In genomic region chr6:53437557-53438202, GRCh38 we compare ENCODE assay signal across 8 cellular contexts.
DNase-seq lines count a peak whose midpoint lies in the region; TF ChIP-seq lines count a peak whose summit lies in the region.

No MANE protein-coding gene starts in this region.

- 76% methylated on average over 5 of the region's 5 CpGs for WGBS in mammary epithelial cell (ENCODE audit: low coverage, missing lambda C conversion rate)
- WGBS in thyroid gland, 2 donors, result 49 to 53% methylated on average over 5 of the region's 5 CpGs

- CTCF ChIA-PET in AG04450 (lab: Charles Lee), result interaction anchor here (0.5 to 4.3 kb wide), 20 partner anchors 9 to 746 kb away, joined by 3 to 47 read pairs (median 4); no protein-coding TSS in a partner anchor
- CTCF ChIA-PET in mammary epithelial cell (lab: Charles Lee; ENCODE audit: low non-redundant PET), result no interaction called here

- TF ChIP-seq POLR2A in thyroid gland (IDR thresholded peaks at IDR 0.05), result no peak

- dilution Hi-C loops in mammary epithelial cell (cut with HindIII; ENCODE audit: low sequenced_read_pairs), result no loop called here

- H2AFZ ChIP-seq in mammary epithelial cell (ENCODE audit: low read depth, low read length), result no peak overlapping the region

- no peaks in the 10 kb centered on the region for H3K79me2 ChIP-seq in mammary epithelial cell (ENCODE audit: insufficient read depth, low read length)

- no peak overlapping the region for H3K4me2 ChIP-seq in mammary epithelial cell (ENCODE audit: insufficient read depth, low read depth, low read length)

- H3K4me3 ChIP-seq in AG04450 (ENCODE audit: low read depth, low read length) (no peak overlapping the region), HL-60 (replicated peaks; ENCODE audit: insufficient read depth, low read length) (no peak overlapping the region), mammary epithelial cell (replicated peaks in 1 of 3; ENCODE audit: insufficient read depth in 1 of 3, low read depth in 2 of 3, low read length in 3 of 3) (no peak overlapping the region), thyroid gland (replicated peaks in 1 of 3) (no peak overlapping the region)

- H3K4me1 ChIP-seq in mammary epithelial cell (ENCODE audit: insufficient read depth, low read length), result peaks cover 2% of the 10 kb centered on the region
- H3K4me1 ChIP-seq in thyroid gland, result no peaks in the 10 kb centered on the region

- H3K9me3 ChIP-seq in AG04450 (ENCODE audit: control insufficient read depth, insufficient read depth, low read length) (no peaks in the 10 kb centered on the region), mammary epithelial cell (replicated peaks; ENCODE audit: insufficient read depth, low read length) (no peaks in the 10 kb centered on the region), thyroid gland (no peaks in the 10 kb centered on the region)

- H3K36me3 ChIP-seq in mammary epithelial cell (ENCODE audit: insufficient read depth, low read length) (no peaks in the 10 kb centered on the region), thyroid gland (no peaks in the 10 kb centered on the region)

- no peaks in the 10 kb centered on the region for H4K20me1 ChIP-seq in mammary epithelial cell (ENCODE audit: insufficient read depth, low read length)

- POLR2A ChIA-PET in AG04450 (lab: Yijun Ruan, JAX), result no interaction called here

- no TSS peak for BruUV-seq in mammary epithelial cell (replicated peaks; lab: Mats Ljungman, UMichigan)

- intact Hi-C loops in mammary epithelial cell (cut with micrococcal nuclease) (loop anchor here (1.0 to 5.0 kb wide), 4 partner anchors 47 to 265 kb away; partner anchors contain the start of gene ELOVL5), thyroid gland (cut with DNase I) (loop anchor here (5.0 kb wide), 1 partner anchor 45 kb away; no protein-coding TSS in a partner anchor)

- no peak overlapping the region for H3K9ac ChIP-seq in mammary epithelial cell (ENCODE audit: insufficient read depth, low read length)

- no peak overlapping the region for H3K27ac ChIP-seq in AG04450 (ENCODE audit: low read depth, low read length)
- no peak overlapping the region for H3K27ac ChIP-seq in HL-60 (replicated peaks)
- H3K27ac ChIP-seq in mammary epithelial cell (ENCODE audit: insufficient read depth, low read depth, low read length), result no peak overlapping the region
- no peak overlapping the region for H3K27ac ChIP-seq in thyroid gland

- in situ Hi-C loops in mammary epithelial cell (cut with MboI; ENCODE audit: low sequenced_read_pairs in 2 of 2), result loop anchor here in 1 of 2 donors (25.0 kb wide), 1 partner anchor 250 kb away; no protein-coding TSS in a partner anchor

- H3K27me3 ChIP-seq in AG04450 (ENCODE audit: control insufficient read depth, insufficient read depth, low read length) (no peaks in the 10 kb centered on the region), HL-60 (ENCODE audit: insufficient read depth, poor library complexity, severe bottlenecking) (no peaks in the 10 kb centered on the region), mammary epithelial cell (ENCODE audit: insufficient read depth, low read length) (no peaks in the 10 kb centered on the region), thyroid gland (no peaks in the 10 kb centered on the region)

- DNase-seq in AG04450 (ENCODE audit: low read depth, low spot score) (peak; percentile 60), GM04503 (ENCODE audit: low read depth) (peak; percentile 54), HL-60 (ENCODE audit: low read depth in 1 of 2, low spot score in 1 of 2) (peak in 1 of 2 experiments; percentile 58), OCI-M2 (lab: John Stamatoyannopoulos, UW; ENCODE audit: unreplicated experiment) (peak; percentile 23), mammary epithelial cell (peak; percentile 75), kidney glomerular epithelial cell (lab: John Stamatoyannopoulos, UW) (peak; percentile 68), thyroid gland (peak; percentile 32 to 37), NCI-H524 treated with DMSO at 0.1 percent for 48 hours (lab: John Stamatoyannopoulos, UW) (no peak)

- peak; percentile 75 for TF ChIP-seq CTCF in AG04450 (IDR thresholded peaks at IDR 0.05; ENCODE audit: low read depth, low read length)
- TF ChIP-seq CTCF in HL-60 (IDR thresholded peaks at IDR 0.05; ENCODE audit: insufficient read depth, low read length), result peak; percentile 24
- peak; percentile 67 to 74 for TF ChIP-seq CTCF in mammary epithelial cell (conservative IDR thresholded peaks at IDR 0.05 in 1 of 2, IDR thresholded peaks at IDR 0.05 in 1 of 2; ENCODE audit: extremely low read depth in 1 of 2, insufficient read depth in 1 of 2, low read depth in 1 of 2, low read length in 2 of 2)
- peak in 5 of 6 experiments; percentile 22 to 77 (median 55) for TF ChIP-seq CTCF in thyroid gland (IDR thresholded peaks at IDR 0.05)

Comparison
In these comparisons a context has a peak if more than half of its experiments do, and no peak if none do; other contexts are left out.
1. CTCF ChIP-seq: peak in every context shown above with its lines; median percentile 75 in AG04450; 70 in mammary epithelial cell; 55 in thyroid gland; 24 in HL-60.